In the genomic region with DNA sequence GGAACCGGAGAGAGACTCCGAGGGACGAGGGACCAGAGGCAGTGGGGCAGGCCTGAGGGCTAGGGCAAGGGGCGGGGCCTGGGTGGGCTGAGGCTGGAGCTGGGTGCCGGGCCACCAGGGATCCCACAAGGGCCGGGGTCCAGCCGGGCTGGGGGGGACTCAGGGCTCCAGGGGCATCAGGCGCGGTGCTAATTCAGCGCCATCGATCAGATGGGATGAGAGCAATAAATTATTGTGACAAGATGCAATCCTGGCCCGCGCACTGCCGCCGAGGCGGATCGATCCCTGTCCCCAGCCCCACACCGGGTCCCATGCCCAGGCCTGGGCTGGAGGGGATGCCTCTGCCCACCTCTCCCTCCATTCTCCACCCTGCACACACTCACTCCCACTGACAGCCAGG, we compare ENCODE assay signal across 34 cellular contexts. TPM values are rescaled to one million over a fixed set of nuclear protein-coding genes. Genes with fewer than 3 reads are reported as not detected.
"Had no signal": no experiment of that assay in that cellular context is flagged by ENCODE, and none has a peak within 500 bp of the region (broad histone marks: within the 10 kb centered on the region; RNA-seq: fewer than 3 reads in every experiment).

No MANE protein-coding gene starts in this region.

- H3K4me3 ChIP-seq: coronary artery, dorsolateral prefrontal cortex, gastroesophageal sphincter, heart left ventricle, left ventricle myocardium inferior, lung, ovary, prostate gland, smooth muscle cell, thyroid gland, upper lobe of left lung, vagina had no signal

- FAIRE-seq: astrocyte had no signal

- H3K4me2 ChIP-seq: smooth muscle cell had no signal

- H3K9me3 Mint-ChIP-seq: activated CD4-positive, alpha-beta memory T cell treated with anti-CD3 and anti-CD28 coated beads, Interleukin-2, amount 10 ng/mL, durations not matched to agents 7 days and 5 days; activated CD4-positive, alpha-beta T cell treated with anti-CD3 and anti-CD28 coated beads, Interleukin-2, amount 10 ng/mL, durations not matched to agents 7 days and 5 days; activated T-cell treated with anti-CD3 and anti-CD28 coated beads, Interleukin-2, amount 50 U/mL, for 4 hours; activated T-helper 17 cell treated with anti-CD3 and anti-CD28 coated beads, Interleukin-2, amount 50 U/mL, for 72 hours; natural killer cell treated with Interleukin-12 subunit alpha and Interleukin-12 subunit beta and Interleukin-15 and Interleukin-18, amount 100 ng/mL, for 72 hours; stimulated activated memory B cell treated with anti-CD40 and anti-IgM and Interleukin-4, amounts not matched to agents 10 μg/mL and 1 μg/mL and 100 μg/mL, for 72 hours; stimulated activated naive CD8-positive, alpha-beta T cell treated with anti-CD3 and anti-CD28 coated beads, Interleukin-15, amount 100 ng/mL, for 72 hours had no signal

- DNase-seq: activated CD4-positive, alpha-beta memory T cell treated with anti-CD3 and anti-CD28 coated beads, Interleukin-2, amount 10 ng/mL, durations not matched to agents 7 days and 5 days; activated CD4-positive, alpha-beta T cell treated with anti-CD3 and anti-CD28 coated beads for 1 hour; activated CD4-positive, alpha-beta T cell treated with anti-CD3 and anti-CD28 coated beads, Interleukin-2, amount 10 ng/mL, durations not matched to agents 7 days and 5 days; activated gamma-delta T cell treated with Interleukin-2 at 50 U/mL for 16 hours; activated naive CD4-positive, alpha-beta T cell treated with anti-CD3 and anti-CD28 coated beads, Interleukin-2, amount 50 U/mL, for 16 hours; activated T-cell treated with anti-CD3 and anti-CD28 coated beads, Interleukin-2, amount 50 U/mL, for 4 hours; amniotic stem cell; brain microvascular endothelial cell; dorsolateral prefrontal cortex; effector memory CD4-positive, alpha-beta T cell; heart left ventricle; left ventricle myocardium inferior; stimulated activated CD4-positive, alpha-beta T cell treated with anti-CD3 and anti-CD28 coated beads, Interleukin-1b, Interleukin-23, amount 100 ng/mL, for 48 hours; stimulated activated CD4-positive, alpha-beta T cell treated with anti-CD3 and anti-CD28 coated beads, Interleukin-4, amount 100 ng/mL, for 4 hours; stimulated activated CD8-positive, alpha-beta memory T cell treated with anti-CD3 and anti-CD28 coated beads, Interleukin-4, amount 100 ng/mL, for 48 hours; stimulated activated naive CD8-positive, alpha-beta T cell treated with anti-CD3 and anti-CD28 coated beads, Interleukin-15, amount 100 ng/mL, for 72 hours; substantia nigra; T-helper 2 cell; thyroid gland had no signal

- H3K36me3 Mint-ChIP-seq: natural killer cell treated with Interleukin-12 subunit alpha and Interleukin-12 subunit beta and Interleukin-15 and Interleukin-18, amount 100 ng/mL, for 72 hours had no signal

- H3K27ac ChIP-seq: brain microvascular endothelial cell, coronary artery, dorsolateral prefrontal cortex, gastroesophageal sphincter, heart left ventricle, left ventricle myocardium inferior, ovary, prostate gland, thyroid gland, upper lobe of left lung, vagina had no signal

- H3K4me1 ChIP-seq: prostate gland, thyroid gland had no signal

- H3K4me3 Mint-ChIP-seq: activated CD4-positive, alpha-beta memory T cell treated with anti-CD3 and anti-CD28 coated beads, Interleukin-2, amount 10 ng/mL, durations not matched to agents 7 days and 5 days; activated CD4-positive, alpha-beta T cell treated with anti-CD3 and anti-CD28 coated beads, Interleukin-2, amount 10 ng/mL, durations not matched to agents 7 days and 5 days; activated T-cell treated with anti-CD3 and anti-CD28 coated beads, Interleukin-2, amount 50 U/mL, for 4 hours; activated T-helper 17 cell treated with anti-CD3 and anti-CD28 coated beads, Interleukin-2, amount 50 U/mL, for 72 hours; natural killer cell treated with Interleukin-12 subunit alpha and Interleukin-12 subunit beta and Interleukin-15 and Interleukin-18, amount 100 ng/mL, for 72 hours had no signal

- H3K27me3 ChIP-seq: ovary had no signal

- H3K36me3 ChIP-seq: brain microvascular endothelial cell, gastroesophageal sphincter, heart left ventricle, left ventricle myocardium inferior, ovary, prostate gland, thyroid gland, upper lobe of left lung, vagina had no signal

- H3K9me3 ChIP-seq: gastroesophageal sphincter, heart left ventricle, left ventricle myocardium inferior, ovary, prostate gland, thyroid gland, upper lobe of left lung, vagina had no signal

- H3K27ac Mint-ChIP-seq: activated CD4-positive, alpha-beta memory T cell treated with anti-CD3 and anti-CD28 coated beads, Interleukin-2, amount 10 ng/mL, durations not matched to agents 7 days and 5 days had no signal

RNA-seq across cellular contexts. Expression of a gene that starts 5.7 kb away (rescaled TPM):
- total RNA-seq: cardiac septum, cerebellum, fibroblast of villous mesenchyme, gastroesophageal sphincter, left ventricle myocardium inferior had no signal
- polyA plus RNA-seq: heart left ventricle had no signal

RNA-seq across cellular contexts. Expression of a gene that starts 45.5 kb away (rescaled TPM):
- total RNA-seq: cardiac septum, cerebellum, fibroblast of villous mesenchyme, left ventricle myocardium inferior, smooth muscle cell, vagina had no signal
